8 cellular contexts compared by ENCODE assay signal in genomic region chr1:63892632-63893395, GRCh38.
DNase-seq lines count a peak whose midpoint lies in the region; FAIRE-seq and TF ChIP-seq lines count a peak whose summit lies in the region.

No MANE protein-coding gene starts in this region.

- H3K4me3 ChIP-seq in brain microvascular endothelial cell (ENCODE audit: low read depth, low read length), result no peak overlapping the region

- FAIRE-seq in HTR-8/SVneo (lab: Jason Lieb, UNC), result no peak

- no peak for TF ChIP-seq CTCF in brain microvascular endothelial cell (IDR thresholded peaks at IDR 0.05; ENCODE audit: low read depth, low read length, missing control alignments)

- in situ Hi-C loops in brain microvascular endothelial cell (cut with HindIII; ENCODE audit: low pct_ligation_motif_present, low sequenced_read_pairs), result no loop called here

- no peak overlapping the region for H3K27ac ChIP-seq in brain microvascular endothelial cell

- no peaks in the 10 kb centered on the region for H3K36me3 ChIP-seq in brain microvascular endothelial cell (replicated peaks)

- DNase-seq in NCI-H146 (lab: John Stamatoyannopoulos, UW) (peak; percentile 6), NCI-H146 treated with DMSO at 0.1 percent for 48 hours (lab: John Stamatoyannopoulos, UW; ENCODE audit: unreplicated experiment) (no peak), HCEC 1CT (peak; percentile 40), NCI-H128 (lab: John Stamatoyannopoulos, UW; ENCODE audit: unreplicated experiment) (peak; percentile 46), brain microvascular endothelial cell (peak; percentile 68), middle frontal gyrus (ENCODE audit: extremely low spot score, low spot score) (peak; percentile 41), HTR-8/SVneo (ENCODE audit: insufficient read length, low spot score) (no peak), NOMO-1 treated with dmso at 0.1 percent for 144 hours (lab: John Stamatoyannopoulos, UW; ENCODE audit: unreplicated experiment) (no peak)

- H3K27me3 ChIP-seq in brain microvascular endothelial cell (replicated peaks), result no peaks in the 10 kb centered on the region

Comparison
In these comparisons a context has a peak if more than half of its experiments do, and no peak if none do; other contexts are left out.
1. DNase-seq: peak in NCI-H146 (single experiment), HCEC 1CT (single experiment), NCI-H128 (single experiment), brain microvascular endothelial cell (single experiment) and middle frontal gyrus (single experiment); none in NCI-H146 treated with DMSO at 0.1 percent for 48 hours (single experiment), HTR-8/SVneo (single experiment) and NOMO-1 treated with dmso at 0.1 percent for 144 hours (single experiment).